In genomic region chr3:69762790-69763229, GRCh38 we compare ENCODE assay signal across 18 cellular contexts. TPM values are rescaled to one million over a fixed set of nuclear protein-coding genes. Genes with fewer than 3 reads are reported as not detected.
DNase-seq lines count a peak whose midpoint lies in the region; ATAC-seq, FAIRE-seq and TF ChIP-seq lines count a peak whose summit lies in the region.
"Had no signal": no experiment of that assay in that cellular context is flagged by ENCODE, and none has a peak within 500 bp of the region (broad histone marks: within the 10 kb centered on the region; RNA-seq: fewer than 3 reads in every experiment).

No MANE protein-coding gene starts in this region.

- H3K27me3 Mint-ChIP-seq in CD4-positive, alpha-beta memory T cell = peaks cover 0 to 1% of the 10 kb centered on the region in 2 donors
- H3K27me3 Mint-ChIP-seq: activated CD4-positive, alpha-beta memory T cell treated with anti-CD3 and anti-CD28 coated beads for 36 hours; activated T-helper 17 cell treated with anti-CD3 and anti-CD28 coated beads, Interleukin-2, amount 50 U/mL, for 72 hours; stimulated activated memory B cell treated with anti-CD40 and anti-IgM and Interleukin-4, amounts not matched to agents 10 μg/mL and 1 μg/mL and 100 μg/mL, for 72 hours had no signal

- no peak for TF ChIP-seq POLR2A in sigmoid colon (IDR thresholded peaks at IDR 0.05)

- H3K36me3 Mint-ChIP-seq in CD4-positive, alpha-beta memory T cell = no peaks in the 10 kb centered on the region
- H3K36me3 Mint-ChIP-seq: activated CD4-positive, alpha-beta memory T cell treated with anti-CD3 and anti-CD28 coated beads for 36 hours; stimulated activated memory B cell treated with anti-CD40 and anti-IgM and Interleukin-4, amounts not matched to agents 10 μg/mL and 1 μg/mL and 100 μg/mL, for 72 hours had no signal

- peak overlapping the region in 1 of 4 donors; percentile 27 for H3K4me3 ChIP-seq in sigmoid colon
- no peak overlapping the region for H3K4me3 ChIP-seq in CD4-positive, alpha-beta memory T cell (ENCODE audit: low read length in 2 of 2)
- H3K4me3 ChIP-seq: BLaER1 treated with 17β-estradiol and CSF1 and Interleukin-3, amounts not matched to agents 10 nM and 100 nM; psoas muscle had no signal

- H3K36me3 ChIP-seq in sigmoid colon = no peaks in the 10 kb centered on the region
- H3K36me3 ChIP-seq in CD4-positive, alpha-beta memory T cell (ENCODE audit: insufficient read depth, low read length) = no peaks in the 10 kb centered on the region
- H3K36me3 ChIP-seq: BLaER1 treated with 17β-estradiol and CSF1 and Interleukin-3, amounts not matched to agents 10 nM and 100 nM had no signal

- ATAC-seq in GM18909 (IDR thresholded peaks at IDR 0.05; ENCODE audit: poor library complexity, unreplicated experiment) (peak; percentile 4), HG03354 (IDR thresholded peaks at IDR 0.05; ENCODE audit: poor library complexity, severe bottlenecking, unreplicated experiment) (peak; percentile 29), HG03097 (IDR thresholded peaks at IDR 0.05; ENCODE audit: low FRiP score, unreplicated experiment) (no peak), HG03521 (IDR thresholded peaks at IDR 0.05; ENCODE audit: unreplicated experiment) (no peak)
- ATAC-seq: activated T-helper 17 cell treated with anti-CD3 and anti-CD28 coated beads, Interleukin-2, amount 50 U/mL, for 72 hours; stimulated activated memory B cell treated with anti-CD40 and anti-IgM and Interleukin-4, amounts not matched to agents 10 μg/mL and 1 μg/mL and 100 μg/mL, for 72 hours had no signal

- H3K4me1 ChIP-seq in sigmoid colon = peaks cover 0 to 97% (median 87%) of the 10 kb centered on the region in 4 donors
- no peaks in the 10 kb centered on the region for H3K4me1 ChIP-seq in CD4-positive, alpha-beta memory T cell (ENCODE audit: insufficient read depth, low read length)

- peak; percentile 60 for FAIRE-seq in endometrium (lab: Jason Lieb, UNC)
- FAIRE-seq: frontal cortex had no signal

- 29 to 72% methylated on average over 1 of the region's 1 CpG for WGBS in sigmoid colon, 2 donors

- peak overlapping the region; percentile 68 to 84 (median 78) for H3K27ac ChIP-seq in sigmoid colon
- H3K27ac ChIP-seq in CD4-positive, alpha-beta memory T cell (ENCODE audit: low read depth, low read length) = no peak overlapping the region

- POLR2A ChIA-PET in CD4-positive, alpha-beta memory T cell (lab: Charles Lee; ENCODE audit: partially characterized antibody) = no interaction called here

- CTCF ChIA-PET in CD4-positive, alpha-beta memory T cell (lab: Charles Lee; ENCODE audit: partially characterized antibody) = no interaction called here

- no peak overlapping the region for H3K27ac Mint-ChIP-seq in CD4-positive, alpha-beta memory T cell
- H3K27ac Mint-ChIP-seq: activated CD4-positive, alpha-beta memory T cell treated with anti-CD3 and anti-CD28 coated beads for 36 hours; activated T-helper 17 cell treated with anti-CD3 and anti-CD28 coated beads, Interleukin-2, amount 50 U/mL, for 72 hours; stimulated activated memory B cell treated with anti-CD40 and anti-IgM and Interleukin-4, amounts not matched to agents 10 μg/mL and 1 μg/mL and 100 μg/mL, for 72 hours had no signal

- H3K4me3 Mint-ChIP-seq in CD4-positive, alpha-beta memory T cell = no peak overlapping the region
- H3K4me3 Mint-ChIP-seq: activated CD4-positive, alpha-beta memory T cell treated with anti-CD3 and anti-CD28 coated beads for 36 hours; activated T-helper 17 cell treated with anti-CD3 and anti-CD28 coated beads, Interleukin-2, amount 50 U/mL, for 72 hours; stimulated activated memory B cell treated with anti-CD40 and anti-IgM and Interleukin-4, amounts not matched to agents 10 μg/mL and 1 μg/mL and 100 μg/mL, for 72 hours had no signal

- H3K9me3 ChIP-seq in sigmoid colon = no peaks in the 10 kb centered on the region
- no peaks in the 10 kb centered on the region for H3K9me3 ChIP-seq in CD4-positive, alpha-beta memory T cell (ENCODE audit: control insufficient read depth in 1 of 2, low read length in 2 of 2)
- H3K9me3 ChIP-seq: BLaER1 treated with 17β-estradiol and CSF1 and Interleukin-3, amounts not matched to agents 10 nM and 100 nM; psoas muscle had no signal

- no peak for DNase-seq in sigmoid colon
- DNase-seq in CD4-positive, alpha-beta memory T cell = no peak
- no peak for DNase-seq in cerebellar cortex (ENCODE audit: low spot score)
- DNase-seq: activated CD4-positive, alpha-beta memory T cell treated with anti-CD3 and anti-CD28 coated beads for 36 hours; KG1; NCI-H69; stimulated activated CD4-positive, alpha-beta T cell treated with anti-CD3 and anti-CD28 coated beads, Interleukin-4, amount 100 ng/mL, for 24 hours; T1000 had no signal

- H3K9me3 Mint-ChIP-seq in CD4-positive, alpha-beta memory T cell = peaks cover 0 to 3% (median 0%) of the 10 kb centered on the region in 8 donors
- H3K9me3 Mint-ChIP-seq: activated CD4-positive, alpha-beta memory T cell treated with anti-CD3 and anti-CD28 coated beads for 36 hours; stimulated activated memory B cell treated with anti-CD40 and anti-IgM and Interleukin-4, amounts not matched to agents 10 μg/mL and 1 μg/mL and 100 μg/mL, for 72 hours had no signal

- H3K4me1 Mint-ChIP-seq in CD4-positive, alpha-beta memory T cell = no peaks in the 10 kb centered on the region
- H3K4me1 Mint-ChIP-seq: activated T-helper 17 cell treated with anti-CD3 and anti-CD28 coated beads, Interleukin-2, amount 50 U/mL, for 72 hours; stimulated activated memory B cell treated with anti-CD40 and anti-IgM and Interleukin-4, amounts not matched to agents 10 μg/mL and 1 μg/mL and 100 μg/mL, for 72 hours had no signal

- no peak for TF ChIP-seq CTCF in sigmoid colon (IDR thresholded peaks at IDR 0.05)

- no peaks in the 10 kb centered on the region for H3K27me3 ChIP-seq in sigmoid colon
- no peaks in the 10 kb centered on the region for H3K27me3 ChIP-seq in CD4-positive, alpha-beta memory T cell (ENCODE audit: insufficient read depth, low read length)
- H3K27me3 ChIP-seq: BLaER1 treated with 17β-estradiol and CSF1 and Interleukin-3, amounts not matched to agents 10 nM and 100 nM had no signal

- intact Hi-C loops in sigmoid colon (cut with DNase I) = no loop called here
- intact Hi-C loops in CD4-positive, alpha-beta memory T cell (cut with micrococcal nuclease) = no loop called here

- TF ChIP-seq EP300 in sigmoid colon (IDR thresholded peaks at IDR 0.05) = peak in 2 of 4 donors; percentile 20 to 80

RNA-seq across cellular contexts. Expression of gene MITF, which starts 23.5 kb away (rescaled TPM):
- total RNA-seq in sigmoid colon = 10 to 100 TPM; 65.4 to 73.2 (median 67.1) TPM
- 1 to 10 TPM; 2.1 to 6.0 (median 2.9) TPM for polyA plus RNA-seq in sigmoid colon
- 1 to 10 TPM in 1 of 2 experiments, under 1 TPM in 1; 0.80 to 1.5 TPM for total RNA-seq in CD4-positive, alpha-beta memory T cell
- not detected for polyA plus RNA-seq in CD4-positive, alpha-beta memory T cell
- total RNA-seq: activated CD4-positive, alpha-beta memory T cell treated with anti-CD3 and anti-CD28 coated beads for 36 hours; activated T-helper 17 cell treated with anti-CD3 and anti-CD28 coated beads, Interleukin-2, amount 50 U/mL, for 72 hours had no signal

Comparison
In these comparisons a context has a peak if more than half of its experiments do, and no peak if none do; other contexts are left out.
1. ATAC-seq: peak in GM18909 (single experiment) and HG03354 (single experiment); none in HG03097 (single experiment) and HG03521 (single experiment).
2. RNA of gene MITF, which starts 23.5 kb away (total RNA-seq): 65.4 to 73.2 TPM in sigmoid colon; 0.80 to 1.5 TPM in CD4-positive, alpha-beta memory T cell; every median in the first group is over 10 times any median in the second.